ENCODE assay signal across 8 cellular contexts in the genomic region with DNA sequence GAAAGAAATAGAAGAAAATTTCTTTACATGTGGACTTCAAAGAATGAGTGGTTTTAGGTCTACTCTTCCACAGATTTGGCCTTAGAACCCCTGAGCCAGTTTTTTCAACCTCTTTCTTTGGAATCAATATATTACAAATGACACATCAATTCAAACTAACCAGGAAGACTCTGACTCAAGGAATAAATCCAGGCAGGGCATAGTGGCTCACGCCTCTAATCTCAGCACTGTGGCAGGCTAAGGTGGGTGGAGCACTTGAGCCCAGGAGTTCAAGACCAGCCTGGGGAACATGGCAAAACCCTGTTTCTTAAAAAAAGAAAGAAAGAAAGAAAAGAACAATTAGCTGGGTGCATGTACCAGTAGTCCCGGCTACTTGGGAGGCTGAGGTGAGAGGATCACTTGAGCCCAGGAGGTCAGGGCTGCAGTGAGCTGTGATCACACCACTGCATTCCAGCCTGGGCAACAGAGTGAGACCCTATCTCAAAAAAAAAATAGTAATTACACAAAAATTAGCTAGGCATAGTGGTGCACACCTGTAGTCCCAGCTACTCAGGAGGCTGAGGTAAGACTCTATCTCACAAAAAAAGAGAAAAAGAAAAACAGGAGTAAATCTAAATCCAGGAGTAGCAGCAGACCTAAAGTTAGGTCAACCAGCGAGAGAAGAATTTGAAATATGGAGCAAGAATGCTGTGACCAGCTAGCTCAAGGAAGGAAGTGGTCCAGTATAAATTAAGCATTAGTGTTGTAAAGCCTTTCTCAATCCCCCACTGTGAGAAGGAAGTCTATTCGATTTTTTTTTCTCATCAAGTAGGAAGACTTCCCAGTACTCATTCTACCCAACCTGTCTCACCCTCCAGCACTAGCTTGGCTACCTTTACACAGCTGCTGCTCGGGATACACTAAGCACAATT. TPM values are rescaled to one million over a fixed set of nuclear protein-coding genes. Genes with fewer than 3 reads are reported as not detected.
A peak's percentile ranks its signal among the peaks of the same experiment; 100 is the strongest.
DNase-seq lines count a peak whose midpoint lies in the region; ATAC-seq and TF ChIP-seq lines count a peak whose summit lies in the region.

No MANE protein-coding gene starts in this region.

- TF ChIP-seq EP300 in esophagus muscularis mucosa (IDR thresholded peaks at IDR 0.05), result no peak

- intact Hi-C loops in OCI-LY7 (cut with micrococcal nuclease; ENCODE audit: unreplicated experiment), result loop anchor here (5.0 to 10.0 kb wide), 3 partner anchors 54 to 291 kb away; no protein-coding TSS in a partner anchor
- intact Hi-C loops in esophagus muscularis mucosa (cut with DNase I), result no loop called here

- no peak overlapping the region for H2AFZ ChIP-seq in OCI-LY7 (ENCODE audit: low read length)
- no peak overlapping the region for H2AFZ ChIP-seq in parathyroid adenoma

- H3K4me3 ChIP-seq in DOHH2 (ENCODE audit: low read length) (peak overlapping the region; percentile 76), OCI-LY7 (ENCODE audit: low read depth, low read length, poor library complexity, severe bottlenecking) (peak overlapping the region; percentile 84), esophagus muscularis mucosa (peak overlapping the region; percentile 67 to 92 (median 78)), parathyroid adenoma (ENCODE audit: low read depth, low read length) (no peak overlapping the region)

- peaks cover 40% of the 10 kb centered on the region for H3K79me2 ChIP-seq in DOHH2 (ENCODE audit: control insufficient read depth, low read length)
- peaks cover 59% of the 10 kb centered on the region; the same call in 1 of the 2 replicates for H3K79me2 ChIP-seq in OCI-LY7 (ENCODE audit: insufficient read depth, low read depth, low read length)
- H3K79me2 ChIP-seq in parathyroid adenoma, result no peaks in the 10 kb centered on the region

- H3K36me3 ChIP-seq in DOHH2 (ENCODE audit: control insufficient read depth, low read length) (peaks cover 1% of the 10 kb centered on the region), OCI-LY7 (ENCODE audit: insufficient read depth, low read length) (peaks cover 16% of the 10 kb centered on the region; the same call in 1 of the 2 replicates), esophagus muscularis mucosa (peaks cover 0 to 3% (median 2%) of the 10 kb centered on the region in 4 donors), parathyroid adenoma (ENCODE audit: control insufficient read depth, insufficient read depth, low read length) (no peaks in the 10 kb centered on the region)

- H3K4me2 ChIP-seq in DOHH2 (ENCODE audit: low read length), result peak overlapping the region; percentile 79
- peak overlapping the region; percentile 87 for H3K4me2 ChIP-seq in OCI-LY7 (ENCODE audit: low read length)
- H3K4me2 ChIP-seq in parathyroid adenoma (ENCODE audit: low read length), result peak overlapping the region; percentile 80

- H3K27me3 ChIP-seq in DOHH2 (ENCODE audit: control insufficient read depth, low read length), result no peaks in the 10 kb centered on the region
- H3K27me3 ChIP-seq in esophagus muscularis mucosa, result no peaks in the 10 kb centered on the region
- no peaks in the 10 kb centered on the region for H3K27me3 ChIP-seq in parathyroid adenoma (ENCODE audit: control insufficient read depth, insufficient read depth, low read length)

- POLR2A ChIA-PET in OCI-LY7 (lab: Charles Lee), result interaction anchor here (0.6 to 6.4 kb wide), 5 partner anchors 8 to 150 kb away, joined by 3 to 55 read pairs (median 8); partner anchors contain the start of gene PSRC1

- peaks cover 59% of the 10 kb centered on the region for H3K4me1 ChIP-seq in DOHH2 (ENCODE audit: control insufficient read depth, low read length)
- H3K4me1 ChIP-seq in OCI-LY7 (ENCODE audit: insufficient read depth, low read length, poor library complexity, severe bottlenecking), result peaks cover 68% of the 10 kb centered on the region
- H3K4me1 ChIP-seq in esophagus muscularis mucosa, result peaks cover 51 to 76% (median 72%) of the 10 kb centered on the region in 4 donors
- H3K4me1 ChIP-seq in parathyroid adenoma, result peaks cover 5% of the 10 kb centered on the region

- no peaks in the 10 kb centered on the region for H4K20me1 ChIP-seq in DOHH2 (ENCODE audit: control insufficient read depth, insufficient read depth, low read depth, low read length)
- H4K20me1 ChIP-seq in OCI-LY7 (ENCODE audit: insufficient read depth, low read length), result peaks cover 6% of the 10 kb centered on the region; the same call in 1 of the 2 replicates

- no peak overlapping the region for H3K9ac ChIP-seq in parathyroid adenoma

- H3K27ac ChIP-seq in DOHH2 (ENCODE audit: low read depth, low read length) (no peak overlapping the region), OCI-LY7 (ENCODE audit: low read depth, low read length, poor library complexity, severe bottlenecking) (peak overlapping the region; percentile 39), esophagus muscularis mucosa (replicated peaks in 1 of 4) (peak overlapping the region; percentile 82 to 95 (median 90)), parathyroid adenoma (no peak overlapping the region)

- H3F3A ChIP-seq in DOHH2 (ENCODE audit: control insufficient read depth, insufficient read depth), result peaks cover 32% of the 10 kb centered on the region

- TF ChIP-seq CTCF in DOHH2 (IDR thresholded peaks at IDR 0.05; ENCODE audit: low read depth, low read length, poor library complexity, severe bottlenecking) (no peak), OCI-LY7 (conservative IDR thresholded peaks at IDR 0.05; ENCODE audit: low read length) (no peak), esophagus muscularis mucosa (IDR thresholded peaks at IDR 0.05) (no peak), parathyroid adenoma (IDR thresholded peaks at IDR 0.05) (no peak)

- no peak for TF ChIP-seq POLR2A in esophagus muscularis mucosa (IDR thresholded peaks at IDR 0.05; ENCODE audit: low read depth)

- no peak for ATAC-seq in GM21786 (IDR thresholded peaks at IDR 0.05; ENCODE audit: unreplicated experiment)

- BruUV-seq in OCI-LY7 (replicated peaks; lab: Mats Ljungman, UMichigan), result no TSS peak

- CTCF ChIA-PET in OCI-LY7 (lab: Charles Lee; ENCODE audit: unreplicated experiment), result no interaction called here

- WGBS in esophagus muscularis mucosa, result 39% methylated on average over 5 of the region's 5 CpGs

- H3K9me2 ChIP-seq in DOHH2 (replicated peaks; ENCODE audit: control insufficient read depth, low read length), result no peaks in the 10 kb centered on the region
- no peaks in the 10 kb centered on the region for H3K9me2 ChIP-seq in OCI-LY7 (ENCODE audit: insufficient read depth, low read length)

- peak; percentile 41 for DNase-seq in OCI-LY7 (ENCODE audit: low spot score)
- no peak for DNase-seq in esophagus muscularis mucosa (ENCODE audit: extremely low spot score)
- DNase-seq in NCI-H69 (lab: John Stamatoyannopoulos, UW), result no peak
- DNase-seq in inferior parietal cortex (ENCODE audit: extremely low spot score), result no peak
- no peak for DNase-seq in stimulated activated CD4-positive, alpha-beta T cell treated with anti-CD3 and anti-CD28 coated beads, Interleukin-4, amount 100 ng/mL, for 4 hours

- no peaks in the 10 kb centered on the region for H3K9me3 ChIP-seq in DOHH2 (ENCODE audit: control insufficient read depth, insufficient read depth, low read length)
- H3K9me3 ChIP-seq in OCI-LY7 (ENCODE audit: low read length), result no peaks in the 10 kb centered on the region
- no peaks in the 10 kb centered on the region for H3K9me3 ChIP-seq in esophagus muscularis mucosa
- no peaks in the 10 kb centered on the region for H3K9me3 ChIP-seq in parathyroid adenoma (ENCODE audit: control insufficient read depth, low read length)

RNA-seq across cellular contexts. Expression of gene SORT1, which starts 1.9 kb away (rescaled TPM):
- 16.2 and 21.8 TPM in 2 replicates for total RNA-seq in OCI-LY7 (2014; rRNA removed; shearing (Covaris generic))
- total RNA-seq in OCI-LY7 (2022), result 40.8 and 45.5 TPM in 2 replicates
- total RNA-seq in esophagus muscularis mucosa, result 100 to 1,000 TPM in 3 of 4 donors, 10 to 100 TPM in 1; 92.6 to 136 (median 134) TPM

RNA-seq across cellular contexts. Expression of gene PSMA5, which starts 30.4 kb away (rescaled TPM):
- total RNA-seq in OCI-LY7 (2014; rRNA removed; shearing (Covaris generic)), result 46.3 and 53.3 TPM in 2 replicates
- total RNA-seq in OCI-LY7 (2022) (141 and 152 TPM in 2 replicates), esophagus muscularis mucosa (10 to 100 TPM; 15.8 to 29.8 (median 27.4) TPM)

Comparison
In these comparisons a context has a peak if more than half of its experiments do, and no peak if none do; other contexts are left out.
1. H3K27ac ChIP-seq: peak in OCI-LY7 (single experiment) and esophagus muscularis mucosa (4 of 4); none in DOHH2 (single experiment) and parathyroid adenoma (single experiment).
2. Peak in every context shown above with its lines, with median percentiles within 50 percentile points of each other: H3K4me2 ChIP-seq.